ENCODE assay signal across 26 cellular contexts in genomic region chr4:54677853-54678650, GRCh38.
"Had no signal": no experiment of that assay in that cellular context is flagged by ENCODE, and none has a peak within 500 bp of the region (broad histone marks: within the 10 kb centered on the region; RNA-seq: fewer than 3 reads in every experiment).

No MANE protein-coding gene starts in this region.

- H3K27ac Mint-ChIP-seq: mesothelial cell of epicardium, naive B cell had no signal

- H3K4me3 Mint-ChIP-seq: mesothelial cell of epicardium, naive B cell had no signal

- DNase-seq: dermis blood vessel endothelial cell; dorsolateral prefrontal cortex; effector CD4-positive, alpha-beta T cell; effector memory CD4-positive, alpha-beta T cell; esophagus squamous epithelium; foreskin fibroblast; foreskin melanocyte; gastrocnemius medialis; glutamatergic neuron; head of caudate nucleus; heart right ventricle; hippocampal formation; left cardiac atrium; left lung; left ventricle myocardium superior; lower lobe of right lung; mesenchymal stem cell; mucosa of descending colon; naive B cell had no signal

- H3K36me3 Mint-ChIP-seq: naive B cell had no signal

- H3K9me3 Mint-ChIP-seq: naive B cell had no signal

- H3K9me3 ChIP-seq: esophagus squamous epithelium, gastrocnemius medialis, heart right ventricle, left lung, lower lobe of right lung, mucosa of descending colon had no signal

- H3K27ac ChIP-seq: coronary artery, dorsolateral prefrontal cortex, epithelial cell of prostate, esophagus squamous epithelium, gastrocnemius medialis, heart right ventricle, left lung, lower lobe of right lung had no signal

- H3K36me3 ChIP-seq: esophagus squamous epithelium, gastrocnemius medialis, heart right ventricle, left lung, lower lobe of right lung had no signal

- H3K27me3 ChIP-seq: dorsolateral prefrontal cortex, esophagus squamous epithelium, gastrocnemius medialis, left lung had no signal

- H3K4me3 ChIP-seq: coronary artery, dorsolateral prefrontal cortex, esophagus squamous epithelium, gastrocnemius medialis, heart right ventricle, left lung, lower lobe of right lung, mucosa of descending colon had no signal

- H3K4me1 ChIP-seq: esophagus squamous epithelium, gastrocnemius medialis, heart right ventricle, left lung, lower lobe of right lung had no signal

- ATAC-seq: esophagus mucosa, gastrocnemius medialis, heart right ventricle, left cardiac atrium, left lung, left ventricle myocardium superior, lower lobe of right lung, mucosa of descending colon had no signal

- FAIRE-seq: colon, islet of Langerhans, keratinocyte had no signal
